ENCODE assay signal across 23 cellular contexts in genomic region chr2:25615395-25615794, GRCh38.
"Had no signal": no experiment of that assay in that cellular context is flagged by ENCODE, and none has a peak within 500 bp of the region (broad histone marks: within the 10 kb centered on the region; RNA-seq: fewer than 3 reads in every experiment).

No MANE protein-coding gene starts in this region.

- H3K27me3 Mint-ChIP-seq: activated naive CD8-positive, alpha-beta T cell; naive thymus-derived CD8-positive, alpha-beta T cell had no signal

- H3K27ac Mint-ChIP-seq: activated naive CD8-positive, alpha-beta T cell; activated T-cell treated with anti-CD3 and anti-CD28 coated beads, Interleukin-2, amount 50 U/mL, for 72 hours had no signal

- H3K9ac ChIP-seq: parathyroid adenoma had no signal

- H3K4me3 Mint-ChIP-seq: activated naive CD8-positive, alpha-beta T cell; activated T-cell treated with anti-CD3 and anti-CD28 coated beads, Interleukin-2, amount 50 U/mL, for 72 hours; naive thymus-derived CD8-positive, alpha-beta T cell; neural crest cell had no signal

- H3K27me3 ChIP-seq: heart left ventricle, left lung, tibial nerve had no signal

- ATAC-seq: activated T-cell treated with anti-CD3 and anti-CD28 coated beads, Interleukin-2, amount 50 U/mL, for 72 hours; heart left ventricle; left lung; lower lobe of right lung; naive thymus-derived CD8-positive, alpha-beta T cell; right cardiac atrium had no signal

- H3K9me3 Mint-ChIP-seq: activated T-cell treated with anti-CD3 and anti-CD28 coated beads, Interleukin-2, amount 50 U/mL, for 72 hours; naive thymus-derived CD8-positive, alpha-beta T cell; neural crest cell had no signal

- H3K27ac ChIP-seq: heart left ventricle, left lung, lower lobe of right lung, parathyroid adenoma, tibial nerve had no signal

- H3K4me3 ChIP-seq: heart left ventricle, left lung, lower lobe of right lung, tibial nerve had no signal

- H3K4me1 ChIP-seq: lower lobe of right lung had no signal

- FAIRE-seq: colon had no signal

- H3K9me3 ChIP-seq: heart left ventricle, left lung, lower lobe of right lung, tibial nerve had no signal

- DNase-seq: activated CD4-positive, alpha-beta T cell treated with anti-CD3 and anti-CD28 coated beads for 4 hours; activated CD4-positive, alpha-beta T cell treated with anti-CD3 and anti-CD28 coated beads, Interleukin-2, amount 50 U/mL, for 4 hours; activated naive CD4-positive, alpha-beta T cell; activated T-cell treated with anti-CD3 and anti-CD28 coated beads for 4 hours; activated T-cell treated with anti-CD3 and anti-CD28 coated beads, Interleukin-2, amount 50 U/mL, for 72 hours; anterior cingulate cortex; effector memory CD4-positive, alpha-beta T cell; foreskin fibroblast; heart left ventricle; kidney glomerular epithelial cell; left lung; lower lobe of right lung; mesenchymal stem cell; naive thymus-derived CD8-positive, alpha-beta T cell; occipital lobe; right cardiac atrium; stimulated activated CD4-positive, alpha-beta T cell treated with anti-CD3 and anti-CD28 coated beads, Interleukin-2, amount 100 ng/mL, for 48 hours; stimulated activated naive CD4-positive, alpha-beta T cell treated with Interleukin-2 at 50 U/mL for 16 hours had no signal

- H3K36me3 ChIP-seq: heart left ventricle, left lung, lower lobe of right lung, tibial nerve had no signal
